ENCODE assay signal across 18 cellular contexts in the genomic region with DNA sequence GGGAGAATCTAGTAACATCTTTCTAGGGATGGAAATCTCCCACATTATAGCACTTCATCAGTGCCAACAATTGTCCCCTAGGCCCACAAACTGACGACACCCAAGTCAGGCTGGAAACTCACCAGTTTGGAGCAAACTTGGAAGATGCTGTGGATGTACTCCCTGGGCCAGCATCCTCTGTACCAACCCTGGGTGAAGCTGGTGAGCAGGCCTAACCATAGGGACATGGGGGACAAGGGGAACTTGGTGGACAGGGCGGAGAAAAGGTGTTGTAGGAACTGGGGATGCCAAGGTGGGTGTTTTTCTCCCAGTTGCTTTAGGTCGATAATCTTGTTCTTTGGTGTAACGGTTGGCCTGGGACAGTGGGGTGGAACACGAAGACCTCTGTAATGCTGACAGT. TPM values are rescaled to one million over a fixed set of nuclear protein-coding genes. Genes with fewer than 3 reads are reported as not detected.
DNase-seq lines count a peak whose midpoint lies in the region; ATAC-seq and TF ChIP-seq lines count a peak whose summit lies in the region.
"Had no signal": no experiment of that assay in that cellular context is flagged by ENCODE, and none has a peak within 500 bp of the region (broad histone marks: within the 10 kb centered on the region; RNA-seq: fewer than 3 reads in every experiment).

No MANE protein-coding gene starts in this region.

- H3K27me3 Mint-ChIP-seq in activated naive CD4-positive, alpha-beta T cell treated with anti-CD3 and anti-CD28 coated beads, Interleukin-2, amount 10 ng/mL, durations not matched to agents 7 days and 5 days, result no peaks in the 10 kb centered on the region
- no peaks in the 10 kb centered on the region; the same call in none of the 2 replicates for H3K27me3 Mint-ChIP-seq in HFFc6 (ENCODE audit: insufficient read depth)
- H3K27me3 Mint-ChIP-seq in effector memory CD8-positive, alpha-beta T cell, result no peaks in the 10 kb centered on the region

- H3K36me3 Mint-ChIP-seq in activated naive CD4-positive, alpha-beta T cell treated with anti-CD3 and anti-CD28 coated beads, Interleukin-2, amount 10 ng/mL, durations not matched to agents 7 days and 5 days, result peaks cover 66% of the 10 kb centered on the region
- H3K36me3 Mint-ChIP-seq in HFFc6 (ENCODE audit: low read depth), result peaks cover 54% of the 10 kb centered on the region
- peaks cover 47% of the 10 kb centered on the region for H3K36me3 Mint-ChIP-seq in effector memory CD8-positive, alpha-beta T cell (ENCODE audit: insufficient read depth)

- no peak for DNase-seq in activated naive CD4-positive, alpha-beta T cell treated with anti-CD3 and anti-CD28 coated beads, Interleukin-2, amount 10 ng/mL, durations not matched to agents 7 days and 5 days
- DNase-seq in activated naive CD4-positive, alpha-beta T cell treated with Interleukin-2 at 50 U/mL for 16 hours, result no peak
- DNase-seq in HFFc6 (no peak), superior temporal gyrus (ENCODE audit: extremely low spot score) (peak; percentile 1)
- no peak for DNase-seq in effector memory CD8-positive, alpha-beta T cell
- DNase-seq: C1 segment of cervical spinal cord, GF-D8, KBM-7, MV-4-11, NCI-H1417 treated with DMSO at 0.1 percent for 48 hours, NCI-H1930, NCI-H446, NCI-H748 treated with DMSO at 0.1 percent for 48 hours, PC-9 had no signal

- CTCF ChIA-PET in activated naive CD4-positive, alpha-beta T cell treated with anti-CD3 and anti-CD28 coated beads, Interleukin-2, amount 10 ng/mL, durations not matched to agents 7 days and 5 days (lab: Charles Lee), result no interaction called here

- no peak overlapping the region for H3K4me3 Mint-ChIP-seq in activated naive CD4-positive, alpha-beta T cell treated with anti-CD3 and anti-CD28 coated beads, Interleukin-2, amount 10 ng/mL, durations not matched to agents 7 days and 5 days
- H3K4me3 Mint-ChIP-seq in HFFc6, result no peak overlapping the region
- no peak overlapping the region for H3K4me3 Mint-ChIP-seq in effector memory CD8-positive, alpha-beta T cell
- H3K4me3 Mint-ChIP-seq: GM23338 had no signal

- no peaks in the 10 kb centered on the region for H3K4me1 Mint-ChIP-seq in activated naive CD4-positive, alpha-beta T cell treated with anti-CD3 and anti-CD28 coated beads, Interleukin-2, amount 10 ng/mL, durations not matched to agents 7 days and 5 days
- no peaks in the 10 kb centered on the region for H3K4me1 Mint-ChIP-seq in HFFc6 (ENCODE audit: low read depth)
- H3K4me1 Mint-ChIP-seq in effector memory CD8-positive, alpha-beta T cell (ENCODE audit: low read depth in 2 of 2), result peaks cover 0 to 3% of the 10 kb centered on the region in 2 donors
- H3K4me1 Mint-ChIP-seq: GM23338 had no signal

- TF ChIP-seq CTCF in HFFc6 (IDR thresholded peaks at IDR 0.05), result no peak

- ATAC-seq in effector memory CD8-positive, alpha-beta T cell (replicated peaks), result no peak
- ATAC-seq in HG03521 (IDR thresholded peaks at IDR 0.05; ENCODE audit: unreplicated experiment) (no peak), GM21390 (IDR thresholded peaks at IDR 0.05; ENCODE audit: unreplicated experiment) (no peak)
- ATAC-seq: GM23338, HCT116 had no signal

- H3K9me3 Mint-ChIP-seq in activated naive CD4-positive, alpha-beta T cell treated with anti-CD3 and anti-CD28 coated beads, Interleukin-2, amount 10 ng/mL, durations not matched to agents 7 days and 5 days, result no peaks in the 10 kb centered on the region
- no peaks in the 10 kb centered on the region for H3K9me3 Mint-ChIP-seq in HFFc6
- no peaks in the 10 kb centered on the region for H3K9me3 Mint-ChIP-seq in effector memory CD8-positive, alpha-beta T cell
- H3K9me3 Mint-ChIP-seq: GM23338 had no signal

- H3K27ac Mint-ChIP-seq in activated naive CD4-positive, alpha-beta T cell treated with anti-CD3 and anti-CD28 coated beads, Interleukin-2, amount 10 ng/mL, durations not matched to agents 7 days and 5 days, result peak overlapping the region; percentile 20
- peak overlapping the region; percentile 17; the same call in 1 of the 2 replicates for H3K27ac Mint-ChIP-seq in HFFc6
- peak overlapping the region; percentile 19 to 32 for H3K27ac Mint-ChIP-seq in effector memory CD8-positive, alpha-beta T cell
- H3K27ac Mint-ChIP-seq: GM23338 had no signal

RNA-seq across cellular contexts. Expression of a gene that starts 42.2 kb away (rescaled TPM):
- 10 to 100 TPM; 63.7 to 74.9 (median 66.4) TPM for total RNA-seq in HFFc6 (2021; fragmentation: NEBNext Ultra II Directional; extraction: Animal tissue kit (Norgen Biotek cat#: 25700))

RNA-seq across cellular contexts. Expression of a gene that starts 48.0 kb away (rescaled TPM):
- 10 to 100 TPM; 23.7 to 27.3 (median 25.5) TPM for total RNA-seq in HFFc6 (2021; fragmentation: NEBNext Ultra II Directional; extraction: Animal tissue kit (Norgen Biotek cat#: 25700))

RNA-seq across cellular contexts. Expression of a gene that starts 54.7 kb away (rescaled TPM):
- total RNA-seq in HFFc6 (2021; fragmentation: NEBNext Ultra II Directional; extraction: Animal tissue kit (Norgen Biotek cat#: 25700)), result 10 to 100 TPM in 5 of 6 experiments, 1 to 10 TPM in 1; 8.3 to 12.1 (median 11.3) TPM
